Comparison of ENCODE assay signal across 21 cellular contexts in genomic region chr14:30757082-30757481, GRCh38.
"Had no signal": no experiment of that assay in that cellular context is flagged by ENCODE, and none has a peak within 500 bp of the region (broad histone marks: within the 10 kb centered on the region; RNA-seq: fewer than 3 reads in every experiment).

No MANE protein-coding gene starts in this region.

- H3K27ac Mint-ChIP-seq: activated B cell treated with CpG ODN at 0.5 μM for 24 hours; activated CD4-positive, alpha-beta T cell treated with anti-CD3 and anti-CD28 coated beads, Interleukin-2, amount 10 ng/mL, durations not matched to agents 24 days and 14 days; activated CD8-positive, alpha-beta memory T cell treated with anti-CD3 and anti-CD28 coated beads, Interleukin-2, amount 10 ng/mL, durations not matched to agents 7 days and 5 days; activated naive CD4-positive, alpha-beta T cell treated with anti-CD3 and anti-CD28 coated beads for 36 hours; activated naive CD8-positive, alpha-beta T cell; T-helper 17 cell had no signal

- H3K9me3 Mint-ChIP-seq: activated CD4-positive, alpha-beta T cell treated with anti-CD3 and anti-CD28 coated beads, Interleukin-2, amount 10 ng/mL, durations not matched to agents 24 days and 14 days had no signal

- H3K36me3 Mint-ChIP-seq: activated CD8-positive, alpha-beta memory T cell treated with anti-CD3 and anti-CD28 coated beads, Interleukin-2, amount 10 ng/mL, durations not matched to agents 7 days and 5 days; brain had no signal

- H3K4me1 Mint-ChIP-seq: activated B cell treated with CpG ODN at 0.5 μM for 24 hours; activated CD4-positive, alpha-beta T cell treated with anti-CD3 and anti-CD28 coated beads, Interleukin-2, amount 10 ng/mL, durations not matched to agents 24 days and 14 days; activated CD8-positive, alpha-beta memory T cell treated with anti-CD3 and anti-CD28 coated beads, Interleukin-2, amount 10 ng/mL, durations not matched to agents 7 days and 5 days; brain had no signal

- H3K4me3 Mint-ChIP-seq: activated B cell treated with CpG ODN at 0.5 μM for 24 hours; activated CD4-positive, alpha-beta T cell treated with anti-CD3 and anti-CD28 coated beads, Interleukin-2, amount 10 ng/mL, durations not matched to agents 24 days and 14 days; activated CD8-positive, alpha-beta memory T cell treated with anti-CD3 and anti-CD28 coated beads, Interleukin-2, amount 10 ng/mL, durations not matched to agents 7 days and 5 days; activated naive CD4-positive, alpha-beta T cell treated with anti-CD3 and anti-CD28 coated beads for 36 hours; activated naive CD8-positive, alpha-beta T cell; activated T-cell treated with anti-CD3 and anti-CD28 coated beads, Interleukin-2, amount 50 U/mL, for 4 hours; brain; T-helper 17 cell had no signal

- DNase-seq: activated B cell treated with CpG ODN at 0.5 μM for 24 hours; activated CD4-positive, alpha-beta T cell treated with anti-CD3 and anti-CD28 coated beads for 1 hour; activated CD4-positive, alpha-beta T cell treated with anti-CD3 and anti-CD28 coated beads, Interleukin-2, amount 10 ng/mL, durations not matched to agents 24 days and 14 days; activated CD4-positive, alpha-beta T cell treated with anti-CD3 and anti-CD28 coated beads, Interleukin-2, amount 50 U/mL, for 48 hours; activated CD8-positive, alpha-beta memory T cell treated with anti-CD3 and anti-CD28 coated beads, Interleukin-2, amount 10 ng/mL, durations not matched to agents 7 days and 5 days; activated effector memory CD4-positive, alpha-beta T cell treated with anti-CD3 and anti-CD28 coated beads, Interleukin-2, amount 50 U/mL, for 16 hours; activated naive CD4-positive, alpha-beta T cell treated with anti-CD3 and anti-CD28 coated beads for 36 hours; activated T-cell treated with anti-CD3 and anti-CD28 coated beads, Interleukin-2, amount 50 U/mL, for 4 hours; amygdala; NCI-H1048; NCI-H1694; NCI-H2029; NCI-H345; NCI-H510A; NCI-H526 treated with DMSO at 0.1 percent for 48 hours; NCI-H82; SIG-M5; T-helper 17 cell; T-helper 9 cell had no signal

- ATAC-seq: activated CD8-positive, alpha-beta memory T cell treated with anti-CD3 and anti-CD28 coated beads, Interleukin-2, amount 10 ng/mL, durations not matched to agents 7 days and 5 days; activated T-cell treated with anti-CD3 and anti-CD28 coated beads, Interleukin-2, amount 50 U/mL, for 4 hours; T-helper 17 cell had no signal

- H3K27me3 Mint-ChIP-seq: activated CD4-positive, alpha-beta T cell treated with anti-CD3 and anti-CD28 coated beads, Interleukin-2, amount 10 ng/mL, durations not matched to agents 24 days and 14 days had no signal
